ENCODE assay signal across 8 cellular contexts in the genomic region with DNA sequence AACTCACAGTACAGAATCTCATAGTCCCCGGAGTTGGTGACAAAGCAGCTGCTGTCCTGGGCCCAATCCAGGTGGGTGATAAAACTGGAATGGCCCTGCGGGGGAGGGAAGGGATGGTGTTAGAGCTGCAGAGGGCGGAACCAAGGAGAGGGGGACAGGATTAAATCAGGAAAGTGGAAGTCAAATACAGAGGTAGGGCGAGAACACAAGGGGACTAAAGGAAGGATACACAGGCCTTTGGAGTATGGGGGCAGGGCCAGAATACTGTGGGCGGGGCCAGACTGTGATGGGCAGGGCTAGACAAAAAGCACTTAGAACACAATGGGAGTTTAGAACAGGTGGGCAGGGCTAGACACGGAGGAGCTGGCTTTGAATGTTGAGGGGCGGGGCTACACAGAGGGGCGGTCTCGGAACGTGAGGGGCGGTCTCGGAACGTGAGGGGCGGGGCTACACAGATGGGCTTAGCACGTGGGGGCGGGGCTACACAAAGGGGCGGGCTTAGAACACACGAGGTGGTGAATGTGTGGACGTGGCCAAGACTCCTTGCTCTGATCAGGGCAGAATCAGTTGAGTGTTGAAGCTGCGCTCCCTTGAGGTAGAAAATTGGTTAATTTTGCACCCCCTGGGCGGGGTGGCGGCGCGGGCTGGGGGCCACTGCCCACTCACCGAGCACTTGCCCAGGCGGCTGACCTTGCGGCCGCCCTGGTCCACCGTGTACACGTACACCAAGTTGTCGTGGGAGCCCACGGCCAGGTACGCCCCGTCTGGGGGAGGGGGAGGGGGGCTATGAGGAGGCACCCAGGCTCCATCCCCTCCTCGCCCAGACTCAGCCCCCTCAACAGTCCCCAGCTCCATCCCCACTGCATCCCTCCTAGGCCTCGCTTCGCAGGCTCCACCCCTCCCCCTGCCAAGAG. TPM values are rescaled to one million over a fixed set of nuclear protein-coding genes. Genes with fewer than 3 reads are reported as not detected.
A peak's percentile ranks its signal among the peaks of the same experiment; 100 is the strongest.
DNase-seq lines count a peak whose midpoint lies in the region; ATAC-seq lines count a peak whose summit lies in the region.

No MANE protein-coding gene starts in this region.

- peak; percentile 86 for ATAC-seq in left colon
- ATAC-seq in GM21528 (IDR thresholded peaks at IDR 0.05; ENCODE audit: low FRiP score, unreplicated experiment): no peak

- intact Hi-C loops in left colon (cut with DNase I, micrococcal nuclease): no loop called here

- DNase-seq in NCI-H345 (lab: John Stamatoyannopoulos, UW) (peak; percentile 35), NCI-H345 treated with DMSO at 0.1 percent for 48 hours (lab: John Stamatoyannopoulos, UW; ENCODE audit: unreplicated experiment) (no peak), NCI-H2171 treated with DMSO at 0.1 percent for 48 hours (lab: John Stamatoyannopoulos, UW) (peak; percentile 88), cerebellar cortex (ENCODE audit: low spot score) (peak; percentile 84), left colon (peak; percentile 92 to 97)
- peak; percentile 39 for DNase-seq in activated CD4-positive, alpha-beta T cell treated with anti-CD3 and anti-CD28 coated beads for 1 hour
- peak; percentile 51 to 86 (median 65) for DNase-seq in stimulated activated CD4-positive, alpha-beta T cell treated with anti-CD3 and anti-CD28 coated beads, TNF-alpha, amount 100 ng/mL, for 24 hours (ENCODE audit: low read depth in 3 of 3)

RNA-seq across cellular contexts. Expression of a gene that starts 14.0 kb away (rescaled TPM):
- total RNA-seq in left colon: 1 to 10 TPM in 1 of 2 donors, under 1 TPM in 1; 0.59 to 1.5 TPM

RNA-seq across cellular contexts. Expression of a gene that starts 23.1 kb away (rescaled TPM):
- 100 to 1,000 TPM; 105 TPM for total RNA-seq in left colon

RNA-seq across cellular contexts. Expression of a gene that starts 31.4 kb away (rescaled TPM):
- 10 to 100 TPM; 12.9 to 14.0 TPM for total RNA-seq in left colon

RNA-seq across cellular contexts. Expression of a gene that starts 52.0 kb away (rescaled TPM):
- 10 to 100 TPM; 21.2 to 22.6 TPM for total RNA-seq in left colon
